Comparison of ENCODE assay signal across 1 cellular context in genomic region chr14:75981826-75982723, GRCh38.
TF ChIP-seq lines count a peak whose summit lies in the region.

TSS of gene TGFB3 (minus strand) at chr14:75981995. CDS start at chr14:75980893, 1,102 bp downstream.

TF ChIP-seq in GM12878, 131 proteins besides CTCF, POLR2A, EP300 and RAD21 (continued from another document and continues in another):
- TF ChIP-seq ZNF687 (IDR thresholded peaks at IDR 0.05): 0 out of 2 replicates have a peak, but pooled peaks have one; percentile 44
- TF ChIP-seq PBX3 (IDR thresholded peaks at IDR 0.05; ENCODE audit: insufficient replicate concordance, low read depth, low read length): no peak
- TF ChIP-seq NBN (IDR thresholded peaks at IDR 0.05): peak; percentile 88
- TF ChIP-seq MYC (IDR thresholded peaks at IDR 0.05; ENCODE audit: insufficient read depth, insufficient read length, insufficient replicate concordance, low read length, severe bottlenecking): no peak
- TF ChIP-seq ASH2L (IDR thresholded peaks at IDR 0.05; ENCODE audit: borderline replicate concordance, low read depth): no peak
- TF ChIP-seq ATF3 (IDR thresholded peaks at IDR 0.05; ENCODE audit: borderline replicate concordance, extremely low read depth, low read depth, low read length): no peak
- 0 out of 2 replicates have a peak, but pooled peaks have one; percentile 22 for TF ChIP-seq MXI1 (IDR thresholded peaks at IDR 0.05; ENCODE audit: low read depth, low read length)
- TF ChIP-seq POLR2AphosphoS5 (IDR thresholded peaks at IDR 0.05; ENCODE audit: low read length): no peak
- TF ChIP-seq HDGF (IDR thresholded peaks at IDR 0.05): peak; percentile 92
- no peak for TF ChIP-seq ESRRA (IDR thresholded peaks at IDR 0.05; ENCODE audit: low read length)
- TF ChIP-seq HDAC2 (IDR thresholded peaks at IDR 0.05): no peak
- TF ChIP-seq RCOR1 (conservative IDR thresholded peaks at IDR 0.05; ENCODE audit: low read depth, low read length): no peak
- no peak for TF ChIP-seq TCF3 (IDR thresholded peaks at IDR 0.05; ENCODE audit: borderline replicate concordance, insufficient read depth, low read depth, low read length)
- no peak for TF ChIP-seq FOS (IDR thresholded peaks at IDR 0.05; ENCODE audit: borderline replicate concordance, extremely low read depth, insufficient read length)
- no peak for TF ChIP-seq RUNX3 (IDR thresholded peaks at IDR 0.05; ENCODE audit: low read length)
- no peak for TF ChIP-seq KDM1A (IDR thresholded peaks at IDR 0.05; ENCODE audit: borderline replicate concordance)
- TF ChIP-seq KAT2A (conservative IDR thresholded peaks at IDR 0.05; ENCODE audit: control insufficient read depth, low read depth, low read length): no peak
- no peak for TF ChIP-seq REST (IDR thresholded peaks at IDR 0.05; ENCODE audit: low read depth, low read length)
- TF ChIP-seq PRDM15 (CRISPR knock-in tag; IDR thresholded peaks at IDR 0.05): no peak
- no peak for TF ChIP-seq IRF5 (IDR thresholded peaks at IDR 0.05; ENCODE audit: borderline replicate concordance)
- TF ChIP-seq TCF7 (IDR thresholded peaks at IDR 0.05; ENCODE audit: borderline replicate concordance): no peak
- TF ChIP-seq ZNF384 (IDR thresholded peaks at IDR 0.05; ENCODE audit: borderline replicate concordance, low read depth, low read length): no peak
- no peak for TF ChIP-seq BRCA1 (IDR thresholded peaks at IDR 0.05; ENCODE audit: low read depth, low read length)
- TF ChIP-seq CREB1 (IDR thresholded peaks at IDR 0.05; ENCODE audit: low read depth): 0 out of 2 replicates have a peak, but pooled peaks have one; percentile 6
- TF ChIP-seq ZNF592 (IDR thresholded peaks at IDR 0.05): peak; percentile 30; the same call in 1 of the 2 replicates
- TF ChIP-seq TCF12 (IDR thresholded peaks at IDR 0.05; ENCODE audit: low read depth, low read length): no peak
- no peak for TF ChIP-seq BCL3 (IDR thresholded peaks at IDR 0.05; ENCODE audit: borderline replicate concordance, insufficient read depth, low read depth, low read length, poor library complexity, severe bottlenecking)
- no peak for TF ChIP-seq USF2 (IDR thresholded peaks at IDR 0.05; ENCODE audit: borderline replicate concordance, low read depth, low read length)
- TF ChIP-seq ZBTB33 (IDR thresholded peaks at IDR 0.05): no peak
- TF ChIP-seq MTA2 (IDR thresholded peaks at IDR 0.05; ENCODE audit: low read depth): no peak
